Comparison of ENCODE assay signal across 8 cellular contexts in genomic region chr9:125143377-125144090, GRCh38. TPM values are rescaled to one million over a fixed set of nuclear protein-coding genes. Genes with fewer than 3 reads are reported as not detected.
DNase-seq lines count a peak whose midpoint lies in the region; ATAC-seq lines count a peak whose summit lies in the region.

Gene SCAI, minus strand, starts transcription at chr9:125143528. Its CDS starts 91 bp downstream, at chr9:125143437.

- H3K27ac ChIP-seq in esophagus (ENCODE audit: low read depth in 2 of 2, low read length in 1 of 2) (peak within 1 kb of the TSS; percentile 13 to 75), muscle layer of colon (ENCODE audit: low read depth, low read length) (peak within 1 kb of the TSS; percentile 40)

- H3K4me3 ChIP-seq in esophagus (ENCODE audit: low read depth in 1 of 2, low read length in 2 of 2) (peak within 1 kb of the TSS; percentile 57 to 93), muscle layer of colon (ENCODE audit: low read depth in 1 of 2, low read length in 2 of 2) (peak within 1 kb of the TSS; percentile 54 to 62)

- peak within 1 kb of the TSS; percentile 31 for H3K9ac ChIP-seq in muscle layer of colon (ENCODE audit: low read length)

- H3K27ac Mint-ChIP-seq in IgD-negative memory B cell, result peak within 1 kb of the TSS; percentile 33 to 89 (median 88)

- H3K36me3 ChIP-seq in esophagus (ENCODE audit: control insufficient read depth in 2 of 2, insufficient read depth in 2 of 2, low read length in 1 of 2) (no peaks in the 10 kb centered on the region), muscle layer of colon (ENCODE audit: insufficient read depth, low read length) (no peaks in the 10 kb centered on the region)

- H3K4me1 ChIP-seq in esophagus (ENCODE audit: control insufficient read depth in 2 of 2, insufficient read depth in 2 of 2, low read length in 1 of 2) (no peaks in the 10 kb centered on the region), muscle layer of colon (ENCODE audit: insufficient read depth, low read length) (peaks cover 19% of the 10 kb centered on the region)

- H3K9me3 ChIP-seq in esophagus (ENCODE audit: control insufficient read depth in 2 of 2, insufficient read depth in 1 of 2, low read depth in 1 of 2, low read length in 1 of 2) (no peaks in the 10 kb centered on the region), muscle layer of colon (ENCODE audit: low read length) (no peaks in the 10 kb centered on the region)

- H3K9me3 Mint-ChIP-seq in IgD-negative memory B cell, result no peaks in the 10 kb centered on the region

- no peaks in the 10 kb centered on the region for H3K27me3 Mint-ChIP-seq in IgD-negative memory B cell

- peak within 1 kb of the TSS; percentile 89 to 99 (median 95) for H3K4me3 Mint-ChIP-seq in IgD-negative memory B cell

- H3K27me3 ChIP-seq in esophagus (ENCODE audit: control insufficient read depth in 1 of 2, insufficient read depth in 2 of 2, low read length in 2 of 2) (no peaks in the 10 kb centered on the region), muscle layer of colon (ENCODE audit: control insufficient read depth in 1 of 2, insufficient read depth in 2 of 2, low read length in 2 of 2) (no peaks in the 10 kb centered on the region)

- H3K4me1 Mint-ChIP-seq in IgD-negative memory B cell, result peaks cover 11 to 26% (median 22%) of the 10 kb centered on the region in 3 donors

- WGBS in esophagus, 2 donors, result 0 to 1% methylated on average over 37 to 46 of the region's 46 CpGs

- H3K36me3 Mint-ChIP-seq in IgD-negative memory B cell, result no peaks in the 10 kb centered on the region

- DNase-seq in DMS153 treated with DMSO at 0.1 percent for 48 hours (lab: John Stamatoyannopoulos, UW; ENCODE audit: unreplicated experiment) (peak; percentile 97), OCI-M1 (lab: John Stamatoyannopoulos, UW) (peak; percentile 99), activated T-cell treated with anti-CD3 and anti-CD28 coated beads for 4 hours (peak; percentile 95)
- DNase-seq in stimulated activated CD8-positive, alpha-beta memory T cell treated with anti-CD3 and anti-CD28 coated beads, Interleukin-7, amount 100 ng/mL, for 24 hours (ENCODE audit: low read depth), result peak; percentile 95

- ATAC-seq in GM21529 (IDR thresholded peaks at IDR 0.05; ENCODE audit: unreplicated experiment), result peak; percentile 99

RNA-seq across cellular contexts. Expression of gene SCAI, which starts in this region (rescaled TPM):
- 4.9 TPM for polyA plus RNA-seq in IgD-negative memory B cell
- polyA plus RNA-seq in esophagus, result 1 to 10 TPM in 1 of 2 donors, under 1 TPM in 1; 0.89 to 1.2 TPM

Comparison
In these comparisons a context has a peak if more than half of its experiments do, and no peak if none do; other contexts are left out.
1. Peak in every context shown above with its lines: DNase-seq, ATAC-seq, H3K4me3 ChIP-seq and H3K27ac ChIP-seq.